24 cellular contexts compared by ENCODE assay signal in genomic region chr2:144274131-144274530, GRCh38.
DNase-seq lines count a peak whose midpoint lies in the region; ATAC-seq and TF ChIP-seq lines count a peak whose summit lies in the region.
"Had no signal": no experiment of that assay in that cellular context is flagged by ENCODE, and none has a peak within 500 bp of the region (broad histone marks: within the 10 kb centered on the region; RNA-seq: fewer than 3 reads in every experiment).

No MANE protein-coding gene starts in this region.

- H3K4me1 ChIP-seq in mesenchymal stem cell (ENCODE audit: control insufficient read depth, insufficient read depth, low read depth, low read length), result no peaks in the 10 kb centered on the region
- H3K4me1 ChIP-seq: SJSA1 had no signal

- H2AK5ac ChIP-seq in mesenchymal stem cell (ENCODE audit: low read length, severe bottlenecking), result no peak overlapping the region

- ATAC-seq in left cardiac atrium, result no peak
- ATAC-seq: PC-3, Right ventricle myocardium inferior had no signal

- H3K4me2 ChIP-seq in mesenchymal stem cell (ENCODE audit: low read length, poor library complexity, severe bottlenecking), result no peak overlapping the region

- H3K4me3 Mint-ChIP-seq in endothelial cell (ENCODE audit: unreplicated experiment), result no peak overlapping the region

- no peak overlapping the region for H4K91ac ChIP-seq in mesenchymal stem cell (ENCODE audit: low read length)

- no peak overlapping the region for H3K14ac ChIP-seq in mesenchymal stem cell (ENCODE audit: low read length in 2 of 2)

- DNase-seq in left cardiac atrium (peak; percentile 22), cardiac septum (ENCODE audit: low spot score) (no peak), endothelial cell (ENCODE audit: low spot score) (no peak), kidney glomerular epithelial cell (lab: John Stamatoyannopoulos, UW) (peak; percentile 5), ACHN (no peak), HuH-7.5 (ENCODE audit: low spot score) (no peak), mesenchymal stem cell (no peak), NCI-H1092 treated with DMSO at 0.1 percent for 48 hours (lab: John Stamatoyannopoulos, UW) (no peak)
- DNase-seq: DMS153, DND-41, IMR-90, KG1, MM.1S, NCI-H1417, NCI-H1694 treated with DMSO at 0.1 percent for 48 hours, NCI-H2081 treated with DMSO at 0.1 percent for 48 hours, NCI-H2171 treated with DMSO at 0.1 percent for 48 hours, NCI-H446, NCI-H524 treated with DMSO at 0.1 percent for 48 hours, NCI-H774, PC-3 had no signal

- in situ Hi-C loops in ACHN (cut with HindIII; ENCODE audit: low pct_ligation_motif_present, low pct_unique_long_range_greater_than_20kb, low sequenced_read_pairs), result no loop called here

- H4K8ac ChIP-seq in mesenchymal stem cell (ENCODE audit: low read length), result no peak overlapping the region

- H3K27me3 ChIP-seq in mesenchymal stem cell (ENCODE audit: control insufficient read depth in 1 of 2, insufficient read depth in 1 of 2, low read length in 2 of 2), result no peaks in the 10 kb centered on the region
- H3K27me3 ChIP-seq: SJSA1 had no signal

- no peak overlapping the region for H3K23ac ChIP-seq in mesenchymal stem cell (ENCODE audit: low read length in 2 of 2)

- H3K79me1 ChIP-seq in mesenchymal stem cell (replicated peaks; ENCODE audit: low read length, poor library complexity, severe bottlenecking), result peaks cover 25% of the 10 kb centered on the region

- H3K4me1 Mint-ChIP-seq in endothelial cell (ENCODE audit: unreplicated experiment), result peaks cover 9% of the 10 kb centered on the region

- TF ChIP-seq CTCF in endothelial cell (IDR thresholded peaks at IDR 0.05; ENCODE audit: unreplicated experiment), result no peak

- no peaks in the 10 kb centered on the region for H3K36me3 ChIP-seq in mesenchymal stem cell (ENCODE audit: control insufficient read depth in 1 of 2, insufficient read depth in 2 of 2, low read depth in 1 of 2, low read length in 2 of 2)
- H3K36me3 ChIP-seq: SJSA1 had no signal

- H3K27ac ChIP-seq in mesenchymal stem cell (ENCODE audit: low read length, poor library complexity, severe bottlenecking), result no peak overlapping the region
- H3K27ac ChIP-seq: 22Rv1, SJSA1 had no signal

- H3K18ac ChIP-seq in mesenchymal stem cell (ENCODE audit: low read depth in 1 of 2, low read length in 2 of 2), result no peak overlapping the region

- H3K4ac ChIP-seq in mesenchymal stem cell (ENCODE audit: low read depth in 1 of 2, low read length in 2 of 2), result no peak overlapping the region

- no peaks in the 10 kb centered on the region for H3K9me3 ChIP-seq in mesenchymal stem cell (ENCODE audit: control insufficient read depth, low read length)
- H3K9me3 ChIP-seq: SJSA1 had no signal

- no peak overlapping the region for H2BK5ac ChIP-seq in mesenchymal stem cell (ENCODE audit: low read depth, low read length, poor library complexity, severe bottlenecking)

- intact Hi-C loops in left cardiac atrium (cut with DNase I), result no loop called here
- intact Hi-C loops in cardiac septum (cut with DNase I), result no loop called here

- H2BK12ac ChIP-seq in mesenchymal stem cell (ENCODE audit: low read length in 2 of 2), result no peak overlapping the region

- H3K27ac Mint-ChIP-seq in endothelial cell (ENCODE audit: unreplicated experiment), result peak overlapping the region; percentile 52

- H3K9ac ChIP-seq in mesenchymal stem cell (ENCODE audit: low read length), result no peak overlapping the region

- no peaks in the 10 kb centered on the region for H3K36me3 Mint-ChIP-seq in endothelial cell (ENCODE audit: low read depth, unreplicated experiment)

- WGBS in mesenchymal stem cell, result 33% methylated on average over 1 of the region's 2 CpGs

- H3K27me3 Mint-ChIP-seq in endothelial cell (ENCODE audit: unreplicated experiment), result no peaks in the 10 kb centered on the region

- no peak overlapping the region for H2AFZ ChIP-seq in mesenchymal stem cell (ENCODE audit: low read depth, low read length)

- H3K4me3 ChIP-seq in mesenchymal stem cell (ENCODE audit: insufficient read depth in 1 of 2, low read depth in 1 of 2, low read length in 2 of 2), result no peak overlapping the region
- H3K4me3 ChIP-seq: SJSA1 had no signal

- no peak overlapping the region for H2BK120ac ChIP-seq in mesenchymal stem cell (ENCODE audit: low read depth, low read length)

- no peaks in the 10 kb centered on the region for H3K9me3 Mint-ChIP-seq in endothelial cell (ENCODE audit: unreplicated experiment)

- no peak overlapping the region for H2BK15ac ChIP-seq in mesenchymal stem cell (ENCODE audit: low read depth, poor library complexity, severe bottlenecking)

Comparison
In these comparisons a context has a peak if more than half of its experiments do, and no peak if none do; other contexts are left out.
1. DNase-seq: peak in left cardiac atrium (single experiment) and kidney glomerular epithelial cell (single experiment); none in cardiac septum (single experiment), endothelial cell (single experiment), ACHN (single experiment), HuH-7.5 (single experiment), mesenchymal stem cell (single experiment) and NCI-H1092 treated with DMSO at 0.1 percent for 48 hours (single experiment).